11 cellular contexts compared by ENCODE assay signal in the genomic region with DNA sequence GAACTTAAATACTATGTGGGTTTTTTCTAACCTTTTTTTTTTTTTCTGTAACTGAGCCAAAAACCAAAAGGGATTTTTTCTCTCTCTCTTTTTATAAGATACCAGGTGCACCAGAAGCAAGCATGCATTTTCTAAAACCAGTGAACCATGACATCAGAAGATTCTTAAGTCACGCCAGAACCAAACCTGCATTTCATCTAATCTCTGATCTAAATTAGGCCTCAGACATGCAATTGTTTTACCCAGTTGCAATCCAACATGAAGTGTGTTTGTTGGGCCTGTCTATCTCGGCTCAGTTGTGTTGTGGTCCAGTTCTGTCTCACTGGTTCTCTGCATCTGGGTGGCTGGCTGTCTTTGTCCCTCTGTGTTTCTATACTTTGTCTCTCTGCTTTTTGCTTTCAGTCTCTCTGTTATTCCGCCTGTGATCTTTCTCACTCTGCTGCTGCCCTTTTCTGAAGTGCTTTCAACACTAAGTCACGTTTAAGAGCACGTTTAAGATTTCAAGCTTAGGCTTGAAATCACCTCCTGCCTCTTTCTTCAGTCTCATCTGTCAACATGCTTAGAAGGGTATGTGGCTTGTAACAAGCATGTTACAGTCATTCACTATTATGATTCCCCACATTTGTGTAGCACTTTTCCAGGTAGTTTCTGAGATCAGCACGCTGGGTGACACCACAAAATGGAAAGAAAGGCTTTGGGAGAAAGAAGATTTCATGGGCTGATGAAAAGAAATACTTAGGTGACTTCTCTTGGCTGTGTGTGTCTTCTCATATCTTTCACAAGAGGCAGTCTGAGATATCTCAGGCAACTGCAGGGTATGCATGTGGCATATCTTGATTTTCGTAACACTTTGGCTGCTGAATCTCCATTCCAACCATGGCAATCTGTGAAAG.
DNase-seq lines count a peak whose midpoint lies in the region; ATAC-seq lines count a peak whose summit lies in the region.
"Had no signal": no experiment of that assay in that cellular context is flagged by ENCODE, and none has a peak within 500 bp of the region (broad histone marks: within the 10 kb centered on the region; RNA-seq: fewer than 3 reads in every experiment).

No MANE protein-coding gene starts in this region.

- peak overlapping the region; percentile 44 for H3K56ac ChIP-seq in mesendoderm (ENCODE audit: low read length)

- H3K79me2 ChIP-seq in mesendoderm (ENCODE audit: control insufficient read depth, insufficient read depth, low read length) = no peaks in the 10 kb centered on the region

- H3K36me3 ChIP-seq in mesendoderm (ENCODE audit: control insufficient read depth, insufficient read depth, low read length) = no peaks in the 10 kb centered on the region

- no peak overlapping the region for H2AK5ac ChIP-seq in mesendoderm (ENCODE audit: low read length)

- H3K18ac ChIP-seq in mesendoderm (ENCODE audit: low read length) = no peak overlapping the region

- H3K9ac ChIP-seq in mesendoderm (ENCODE audit: low read length) = peak overlapping the region; percentile 2

- H2BK120ac ChIP-seq in mesendoderm (ENCODE audit: low read depth, low read length) = no peak overlapping the region

- H3K27me3 Mint-ChIP-seq in activated T-cell treated with anti-CD3 and anti-CD28 coated beads, Interleukin-2, amount 50 U/mL, for 24 hours = no peaks in the 10 kb centered on the region
- H3K27me3 Mint-ChIP-seq: activated naive CD8-positive, alpha-beta T cell treated with anti-CD3 and anti-CD28 coated beads, Interleukin-2, amount 10 ng/mL, durations not matched to agents 7 days and 5 days had no signal

- H2BK5ac ChIP-seq in mesendoderm (ENCODE audit: low read length) = no peak overlapping the region

- H3K27ac Mint-ChIP-seq in activated T-cell treated with anti-CD3 and anti-CD28 coated beads, Interleukin-2, amount 50 U/mL, for 24 hours = no peak overlapping the region
- H3K27ac Mint-ChIP-seq: activated naive CD8-positive, alpha-beta T cell treated with anti-CD3 and anti-CD28 coated beads, Interleukin-2, amount 10 ng/mL, durations not matched to agents 7 days and 5 days had no signal

- no peaks in the 10 kb centered on the region for H3K4me1 Mint-ChIP-seq in activated T-cell treated with anti-CD3 and anti-CD28 coated beads, Interleukin-2, amount 50 U/mL, for 24 hours (ENCODE audit: low read depth)
- H3K4me1 Mint-ChIP-seq: activated naive CD8-positive, alpha-beta T cell treated with anti-CD3 and anti-CD28 coated beads, Interleukin-2, amount 10 ng/mL, durations not matched to agents 7 days and 5 days had no signal

- WGBS in mesendoderm (ENCODE audit: extremely low coverage, insufficient coverage, low lambda C conversion rate) = no CpG with 5 or more reads among the region's 7 CpGs

- H3K4ac ChIP-seq in mesendoderm (ENCODE audit: low read depth, low read length) = no peak overlapping the region

- peak; percentile 50 for DNase-seq in NCI-H1105 (lab: John Stamatoyannopoulos, UW)
- peak; percentile 54 for DNase-seq in mesendoderm
- DNase-seq in NOMO-1 treated with dmso at 0.1 percent for 144 hours (lab: John Stamatoyannopoulos, UW; ENCODE audit: unreplicated experiment) = no peak
- DNase-seq in foreskin melanocyte = no peak
- no peak for DNase-seq in activated T-cell treated with anti-CD3 and anti-CD28 coated beads, Interleukin-2, amount 50 U/mL, for 24 hours
- no peak for DNase-seq in activated effector memory CD4-positive, alpha-beta T cell treated with Interleukin-2 at 50 U/mL for 16 hours
- DNase-seq: activated naive CD8-positive, alpha-beta T cell treated with anti-CD3 and anti-CD28 coated beads, Interleukin-2, amount 10 ng/mL, durations not matched to agents 7 days and 5 days; NCI-H1694 treated with DMSO at 0.1 percent for 48 hours; T-helper 9 cell had no signal

- H3K36me3 Mint-ChIP-seq in activated T-cell treated with anti-CD3 and anti-CD28 coated beads, Interleukin-2, amount 50 U/mL, for 24 hours (ENCODE audit: low read depth) = no peaks in the 10 kb centered on the region
- H3K36me3 Mint-ChIP-seq: activated naive CD8-positive, alpha-beta T cell treated with anti-CD3 and anti-CD28 coated beads, Interleukin-2, amount 10 ng/mL, durations not matched to agents 7 days and 5 days had no signal

- no peak overlapping the region for H3K4me3 Mint-ChIP-seq in activated T-cell treated with anti-CD3 and anti-CD28 coated beads, Interleukin-2, amount 50 U/mL, for 24 hours
- H3K4me3 Mint-ChIP-seq: activated naive CD8-positive, alpha-beta T cell treated with anti-CD3 and anti-CD28 coated beads, Interleukin-2, amount 10 ng/mL, durations not matched to agents 7 days and 5 days had no signal

- no peak overlapping the region for H3K4me2 ChIP-seq in mesendoderm (ENCODE audit: low read length)

- ATAC-seq in GM18907 (IDR thresholded peaks at IDR 0.05; ENCODE audit: unreplicated experiment) = peak; percentile 57
- ATAC-seq in HG02623 (IDR thresholded peaks at IDR 0.05; ENCODE audit: unreplicated experiment) = peak; percentile 65

- peaks cover 12% of the 10 kb centered on the region for H3K4me1 ChIP-seq in mesendoderm (ENCODE audit: control insufficient read depth, low read depth, low read length)

- H3K9me3 Mint-ChIP-seq in activated T-cell treated with anti-CD3 and anti-CD28 coated beads, Interleukin-2, amount 50 U/mL, for 24 hours = peaks cover 21% of the 10 kb centered on the region

- no peak overlapping the region for H4K5ac ChIP-seq in mesendoderm (ENCODE audit: low read length)

- H3K23ac ChIP-seq in mesendoderm (ENCODE audit: low read length) = no peak overlapping the region

- H3K27me3 ChIP-seq in mesendoderm (ENCODE audit: insufficient read depth, low read length, poor library complexity) = no peaks in the 10 kb centered on the region

- H2BK15ac ChIP-seq in mesendoderm (replicated peaks; ENCODE audit: low read depth) = no peak overlapping the region

- H4K8ac ChIP-seq in mesendoderm (ENCODE audit: low read depth, low read length) = no peak overlapping the region

- no peaks in the 10 kb centered on the region for H3K79me1 ChIP-seq in mesendoderm (ENCODE audit: low read length)

- H3K4me3 ChIP-seq in mesendoderm (ENCODE audit: low read length) = no peak overlapping the region

- no peak overlapping the region for H3K27ac ChIP-seq in mesendoderm (ENCODE audit: low read depth, low read length)

Comparison
In these comparisons a context has a peak if more than half of its experiments do, and no peak if none do; other contexts are left out.
1. DNase-seq: peak in NCI-H1105 (single experiment) and mesendoderm (single experiment); none in NOMO-1 treated with dmso at 0.1 percent for 144 hours (single experiment), foreskin melanocyte (single experiment), activated T-cell treated with anti-CD3 and anti-CD28 coated beads, Interleukin-2, amount 50 U/mL, for 24 hours (single experiment) and activated effector memory CD4-positive, alpha-beta T cell treated with Interleukin-2 at 50 U/mL for 16 hours (single experiment).